In genomic region chr13:63497601-63498000, GRCh38 we compare ENCODE assay signal across 20 cellular contexts.
"Had no signal": no experiment of that assay in that cellular context is flagged by ENCODE, and none has a peak within 500 bp of the region (broad histone marks: within the 10 kb centered on the region; RNA-seq: fewer than 3 reads in every experiment).

No MANE protein-coding gene starts in this region.

- H3K27me3 ChIP-seq: gastrocnemius medialis, right atrium auricular region, tibial nerve had no signal

- H3K27ac ChIP-seq: coronary artery, gastrocnemius medialis, left ventricle myocardium inferior, right atrium auricular region, tibial nerve had no signal

- FAIRE-seq: urothelium cell line had no signal

- H3K4me1 ChIP-seq: gastrocnemius medialis, left ventricle myocardium inferior, right atrium auricular region, tibial nerve had no signal

- H3K4me3 ChIP-seq: coronary artery, gastrocnemius medialis, left ventricle myocardium inferior, right atrium auricular region, tibial nerve had no signal

- H3K36me3 ChIP-seq: gastrocnemius medialis, left ventricle myocardium inferior, right atrium auricular region, tibial nerve had no signal

- H3K9me3 ChIP-seq: gastrocnemius medialis had no signal

- ATAC-seq: activated CD8-positive, alpha-beta T cell treated with anti-CD3 and anti-CD28 coated beads for 36 hours; activated T-helper 17 cell treated with anti-CD3 and anti-CD28 coated beads, Interleukin-2, amount 50 U/mL, for 72 hours; gastrocnemius medialis; T-cell had no signal

- DNase-seq: activated CD4-positive, alpha-beta T cell treated with anti-CD3 and anti-CD28 coated beads, Interleukin-2, amount 10 ng/mL, durations not matched to agents 24 days and 14 days; activated CD8-positive, alpha-beta T cell treated with anti-CD3 and anti-CD28 coated beads for 36 hours; activated naive CD4-positive, alpha-beta T cell; activated naive CD8-positive, alpha-beta T cell treated with anti-CD3 and anti-CD28 coated beads for 36 hours; activated T-cell treated with anti-CD3 and anti-CD28 coated beads, Interleukin-2, amount 50 U/mL, for 1 hour; central memory CD4-positive, alpha-beta T cell; erythroblast; gastrocnemius medialis; head of caudate nucleus; kidney glomerular epithelial cell; left ventricle myocardium inferior; mammary epithelial cell; stimulated activated CD4-positive, alpha-beta T cell treated with anti-CD3 and anti-CD28 coated beads, Interleukin-2, amount 100 ng/mL, for 24 hours; stimulated activated naive CD4-positive, alpha-beta T cell treated with Interleukin-2 at 50 U/mL for 16 hours; T-cell had no signal
